ENCODE assay signal across 13 cellular contexts in genomic region chr6:110325197-110325596, GRCh38. TPM values are rescaled to one million over a fixed set of nuclear protein-coding genes. Genes with fewer than 3 reads are reported as not detected.
DNase-seq lines count a peak whose midpoint lies in the region; ATAC-seq and TF ChIP-seq lines count a peak whose summit lies in the region.
"Had no signal": no experiment of that assay in that cellular context is flagged by ENCODE, and none has a peak within 500 bp of the region (broad histone marks: within the 10 kb centered on the region; RNA-seq: fewer than 3 reads in every experiment).

No MANE protein-coding gene starts in this region.

- CTCF ChIA-PET in AG04450 (lab: Charles Lee): interaction anchor here (1.0 kb wide), 1 partner anchor 16 kb away, joined by 3 read pairs; no protein-coding TSS in a partner anchor
- CTCF ChIA-PET in WTC11 (lab: Charles Lee): interaction anchor here (1.5 kb wide), 1 partner anchor 17 kb away, joined by 3 read pairs; no protein-coding TSS in a partner anchor

- H3K4me1 ChIP-seq in body of pancreas (peaks cover 38% of the 10 kb centered on the region), lung (ENCODE audit: control insufficient read depth in 2 of 2, insufficient read depth in 2 of 2, low read length in 2 of 2) (peaks cover 3 to 15% of the 10 kb centered on the region in 2 donors), BE2C (peaks cover 16% of the 10 kb centered on the region)

- peak; percentile 73 for ATAC-seq in body of pancreas
- peak; percentile 48 for ATAC-seq in lung (ENCODE audit: insufficient read depth, low FRiP score)
- no peak for ATAC-seq in WTC11
- no peak for ATAC-seq in GM21717 (IDR thresholded peaks at IDR 0.05; ENCODE audit: unreplicated experiment)
- ATAC-seq: naive thymus-derived CD4-positive, alpha-beta T cell had no signal

- H3K27me3 Mint-ChIP-seq in WTC11 (ENCODE audit: low read depth): peaks cover 5% of the 10 kb centered on the region; the same call in 1 of the 2 replicates

- intact Hi-C loops in body of pancreas (cut with DNase I): no loop called here

- H3K9me3 ChIP-seq in AG04450 (ENCODE audit: control insufficient read depth, insufficient read depth, low read length): no peaks in the 10 kb centered on the region
- H3K9me3 ChIP-seq in body of pancreas: no peaks in the 10 kb centered on the region
- no peaks in the 10 kb centered on the region for H3K9me3 ChIP-seq in lung (ENCODE audit: control insufficient read depth in 2 of 2, insufficient read depth in 1 of 2, low read length in 1 of 2)
- no peaks in the 10 kb centered on the region for H3K9me3 ChIP-seq in BE2C
- H3K9me3 ChIP-seq: SJSA1 had no signal

- POLR2A ChIA-PET in AG04450 (lab: Yijun Ruan, JAX) (interaction anchor here (0.6 to 1.4 kb wide), 3 partner anchors 10 to 458 kb away, joined by 3 to 12 read pairs (median 5); partner anchors contain the start of gene CDC40), WTC11 (lab: Charles Lee) (no interaction called here)

- H3K27ac ChIP-seq in AG04450 (ENCODE audit: low read depth, low read length): peak overlapping the region; percentile 21
- peak overlapping the region; percentile 18 to 56 (median 42) for H3K27ac ChIP-seq in body of pancreas
- H3K27ac ChIP-seq in lung (ENCODE audit: low read depth in 1 of 2, low read length in 1 of 2): no peak overlapping the region
- H3K27ac ChIP-seq: SJSA1 had no signal

- TF ChIP-seq CTCF in AG04450 (IDR thresholded peaks at IDR 0.05; ENCODE audit: low read depth, low read length) (no peak), body of pancreas (IDR thresholded peaks at IDR 0.05) (no peak), lung (IDR thresholded peaks at IDR 0.05; ENCODE audit: control extremely low read depth, extremely low read depth) (no peak), WTC11 (IDR thresholded peaks at IDR 0.05) (no peak), BE2C (IDR thresholded peaks at IDR 0.05; ENCODE audit: low read depth, low read length) (no peak)

- no peak overlapping the region for H3K27ac Mint-ChIP-seq in WTC11
- H3K27ac Mint-ChIP-seq: CD4-positive, CD25-positive, alpha-beta regulatory T cell; endodermal cell; naive thymus-derived CD4-positive, alpha-beta T cell had no signal

- peaks cover 2% of the 10 kb centered on the region for H3K27me3 ChIP-seq in AG04450 (ENCODE audit: control insufficient read depth, insufficient read depth, low read length)
- no peaks in the 10 kb centered on the region for H3K27me3 ChIP-seq in body of pancreas
- H3K27me3 ChIP-seq in lung (ENCODE audit: control insufficient read depth, insufficient read depth): no peaks in the 10 kb centered on the region
- no peaks in the 10 kb centered on the region for H3K27me3 ChIP-seq in BE2C
- H3K27me3 ChIP-seq: SJSA1 had no signal

- H3K36me3 ChIP-seq in body of pancreas (replicated peaks in 1 of 2; ENCODE audit: insufficient read depth in 1 of 2, low read depth in 2 of 2): no peaks in the 10 kb centered on the region
- no peaks in the 10 kb centered on the region for H3K36me3 ChIP-seq in lung (ENCODE audit: control insufficient read depth in 2 of 2, insufficient read depth in 2 of 2, low read length in 2 of 2)
- H3K36me3 ChIP-seq in BE2C: no peaks in the 10 kb centered on the region
- H3K36me3 ChIP-seq: SJSA1 had no signal

- no peaks in the 10 kb centered on the region for H3K36me3 Mint-ChIP-seq in WTC11
- H3K36me3 Mint-ChIP-seq: CD4-positive, CD25-positive, alpha-beta regulatory T cell; naive thymus-derived CD4-positive, alpha-beta T cell had no signal

- DNase-seq in AG04450 (ENCODE audit: low read depth, low spot score) (peak; percentile 79), NCI-H1092 (lab: John Stamatoyannopoulos, UW) (peak; percentile 42), body of pancreas (peak; percentile 35 to 62 (median 59)), lung (ENCODE audit: low spot score) (no peak), WTC11 (ENCODE audit: low spot score) (no peak), BE2C (no peak)
- DNase-seq in effector CD8-positive, alpha-beta T cell (lab: John Stamatoyannopoulos, UW): no peak
- DNase-seq: CD4-positive, CD25-positive, alpha-beta regulatory T cell; endodermal cell; KG1; naive thymus-derived CD4-positive, alpha-beta T cell had no signal

- H3K4me3 ChIP-seq in AG04450 (ENCODE audit: low read depth, low read length) (no peak overlapping the region), body of pancreas (no peak overlapping the region), lung (no peak overlapping the region), BE2C (ENCODE audit: low read depth, low read length) (no peak overlapping the region)
- H3K4me3 ChIP-seq: SJSA1 had no signal

- no peak for TF ChIP-seq POLR2A in body of pancreas (IDR thresholded peaks at IDR 0.05)

- no peak overlapping the region for H3K4me3 Mint-ChIP-seq in WTC11
- H3K4me3 Mint-ChIP-seq: CD4-positive, CD25-positive, alpha-beta regulatory T cell; endodermal cell; naive thymus-derived CD4-positive, alpha-beta T cell had no signal

- peaks cover 52% of the 10 kb centered on the region for H3K4me1 Mint-ChIP-seq in WTC11
- H3K4me1 Mint-ChIP-seq: CD4-positive, CD25-positive, alpha-beta regulatory T cell; naive thymus-derived CD4-positive, alpha-beta T cell had no signal

- no peaks in the 10 kb centered on the region for H3K9me3 Mint-ChIP-seq in WTC11
- H3K9me3 Mint-ChIP-seq: CD4-positive, CD25-positive, alpha-beta regulatory T cell; endodermal cell; naive thymus-derived CD4-positive, alpha-beta T cell had no signal

TF ChIP-seq in WTC11, 78 proteins besides CTCF, POLR2A, EP300 and RAD21 (continues in another document):
- TF ChIP-seq FOXP4 (CRISPR knock-in tag; IDR thresholded peaks at IDR 0.05): no peak
- no peak for TF ChIP-seq ZNF396 (CRISPR knock-in tag; IDR thresholded peaks at IDR 0.05; ENCODE audit: borderline replicate concordance)
- no peak for TF ChIP-seq NR2C2 (CRISPR knock-in tag; IDR thresholded peaks at IDR 0.05)
- TF ChIP-seq ELF4 (CRISPR knock-in tag; IDR thresholded peaks at IDR 0.05; ENCODE audit: low read depth): no peak
- no peak for TF ChIP-seq ZNF232 (CRISPR knock-in tag; IDR thresholded peaks at IDR 0.05)
- no peak for TF ChIP-seq ATF1 (CRISPR knock-in tag; IDR thresholded peaks at IDR 0.05)
- TF ChIP-seq FOXP1 (CRISPR knock-in tag; IDR thresholded peaks at IDR 0.05; ENCODE audit: borderline replicate concordance): no peak
- TF ChIP-seq OVOL2 (CRISPR knock-in tag; IDR thresholded peaks at IDR 0.05; ENCODE audit: borderline replicate concordance): no peak
- no peak for TF ChIP-seq ARID4B (CRISPR knock-in tag; IDR thresholded peaks at IDR 0.05; ENCODE audit: borderline replicate concordance)
- TF ChIP-seq CBFB (CRISPR knock-in tag; IDR thresholded peaks at IDR 0.05; ENCODE audit: low read depth): no peak
- TF ChIP-seq GTF2I (CRISPR knock-in tag; conservative IDR thresholded peaks at IDR 0.05): no peak
- TF ChIP-seq ESRRA (CRISPR knock-in tag; IDR thresholded peaks at IDR 0.05; ENCODE audit: borderline replicate concordance): no peak

RNA-seq across cellular contexts. Expression of gene METTL24, which starts 33.0 kb away (rescaled TPM):
- not detected in 2 replicates for polyA plus RNA-seq in AG04450 (2011; rRNA removed)
- polyA minus RNA-seq in AG04450 (2011; rRNA and poly(A)+ RNA removed): not detected in 2 replicates
- total RNA-seq in body of pancreas: 1 to 10 TPM; 2.3 to 4.0 TPM
- total RNA-seq in lung: 1 to 10 TPM; 2.0 to 3.7 TPM
- polyA plus RNA-seq in lung: under 1 TPM in 1 of 2 donors, not detected in 1; 0.73 TPM
- 0.21 to 0.44 TPM (median 0.31 TPM) in 3 replicates for total RNA-seq in WTC11 (2021)
- not detected for polyA plus RNA-seq in BE2C (2012; ENCODE audit: insufficient read depth, insufficient read length, low read depth)
- total RNA-seq: CD4-positive, CD25-positive, alpha-beta regulatory T cell had no signal
- polyA plus RNA-seq: CD4-positive, CD25-positive, alpha-beta regulatory T cell; naive thymus-derived CD4-positive, alpha-beta T cell had no signal

Comparison
In these comparisons a context has a peak if more than half of its experiments do, and no peak if none do; other contexts are left out.
1. DNase-seq: peak in AG04450 (single experiment), NCI-H1092 (single experiment) and body of pancreas (4 of 4); none in lung (single experiment), WTC11 (single experiment), effector CD8-positive, alpha-beta T cell (single experiment) and BE2C (single experiment).
2. H3K27ac ChIP-seq: peak in AG04450 (single experiment) and body of pancreas (4 of 4); none in lung (0 of 2).
3. ATAC-seq: peak in body of pancreas (single experiment) and lung (single experiment); none in WTC11 (single experiment) and GM21717 (single experiment).